20 cellular contexts compared by ENCODE assay signal in genomic region chr6:5468586-5468985, GRCh38.
"Had no signal": no experiment of that assay in that cellular context is flagged by ENCODE, and none has a peak within 500 bp of the region (broad histone marks: within the 10 kb centered on the region; RNA-seq: fewer than 3 reads in every experiment).

No MANE protein-coding gene starts in this region.

- H3K36me3 ChIP-seq: adrenal gland, heart right ventricle, lower lobe of right lung, sigmoid colon, thoracic aorta, upper lobe of left lung had no signal

- H3K27ac ChIP-seq: adrenal gland, heart right ventricle, lower lobe of right lung, sigmoid colon, spleen, thoracic aorta, upper lobe of left lung had no signal

- FAIRE-seq: frontal cortex had no signal

- DNase-seq: activated CD4-positive, alpha-beta T cell treated with anti-CD3 and anti-CD28 coated beads, Interleukin-2, amount 10 ng/mL, durations not matched to agents 7 days and 5 days; activated CD8-positive, alpha-beta memory T cell treated with anti-CD3 and anti-CD28 coated beads, Interleukin-2, amount 50 U/mL, for 4 hours; activated gamma-delta T cell; activated T-cell treated with anti-CD3 and anti-CD28 coated beads, Interleukin-2, amount 50 U/mL, for 72 hours; adrenal gland; dermis blood vessel endothelial cell; effector memory CD4-positive, alpha-beta T cell; heart right ventricle; lower lobe of right lung; nucleus accumbens; posterior cingulate gyrus; sigmoid colon; spleen; stimulated activated CD4-positive, alpha-beta T cell treated with anti-CD3 and anti-CD28 coated beads, Interleukin-4, amount 100 ng/mL, for 4 hours; stimulated activated naive B cell treated with anti-CD40 and anti-IgM and Interleukin-4, amounts not matched to agents 10 μg/mL and 1 μg/mL and 100 μg/mL, for 72 hours; T-cell; T-helper 9 cell; upper lobe of left lung had no signal

- H3K27me3 ChIP-seq: adrenal gland, heart right ventricle, sigmoid colon, spleen, upper lobe of left lung had no signal

- H3K4me1 ChIP-seq: adrenal gland had no signal

- H3K9me3 ChIP-seq: adrenal gland, heart right ventricle, lower lobe of right lung, sigmoid colon, spleen, thoracic aorta, upper lobe of left lung had no signal

- H3K4me3 ChIP-seq: adrenal gland, heart right ventricle, lower lobe of right lung, sigmoid colon, spleen, thoracic aorta, upper lobe of left lung had no signal
